24 cellular contexts compared by ENCODE assay signal in the genomic region with DNA sequence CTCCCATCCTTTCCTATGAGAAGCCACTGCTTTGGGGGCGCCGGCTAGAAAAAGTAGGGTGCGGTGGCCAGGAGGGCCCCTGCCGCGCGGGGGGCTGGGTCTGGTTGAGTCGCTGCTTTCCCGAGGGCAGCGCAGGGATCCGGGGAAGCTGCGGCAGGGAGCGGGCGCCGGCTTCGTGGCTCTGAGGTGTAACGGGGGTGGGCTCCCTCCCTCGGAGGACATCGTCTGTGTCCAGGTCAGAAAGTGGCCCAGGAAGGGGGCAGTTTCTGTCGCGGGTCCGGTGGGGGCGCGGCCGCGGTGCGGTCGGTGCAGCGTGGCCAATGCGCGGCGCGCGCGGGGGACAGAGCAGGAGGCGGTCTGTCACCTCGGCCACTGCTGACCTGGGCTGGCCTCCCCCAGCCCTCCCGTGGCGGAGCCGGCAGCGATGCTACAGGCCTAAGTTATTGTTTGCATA. TPM values are rescaled to one million over a fixed set of nuclear protein-coding genes. Genes with fewer than 3 reads are reported as not detected.
A peak's percentile ranks its signal among the peaks of the same experiment; 100 is the strongest.
DNase-seq lines count a peak whose midpoint lies in the region; ATAC-seq lines count a peak whose summit lies in the region.
"Had no signal": no experiment of that assay in that cellular context is flagged by ENCODE, and none has a peak within 500 bp of the region (broad histone marks: within the 10 kb centered on the region; RNA-seq: fewer than 3 reads in every experiment).

No MANE protein-coding gene starts in this region.

- peak overlapping the region; percentile 14 for H3K9ac ChIP-seq in endocrine pancreas (ENCODE audit: control insufficient read depth, insufficient read depth, low read length)

- intact Hi-C loops in Right ventricle myocardium inferior (cut with DNase I) = no loop called here
- intact Hi-C loops in cardiac septum (cut with DNase I) = no loop called here
- intact Hi-C loops in posterior vena cava (cut with DNase I) = no loop called here

- DNase-seq in Right ventricle myocardium inferior (ENCODE audit: missing footprints) = no peak
- no peak for DNase-seq in cardiac septum (ENCODE audit: low spot score)
- DNase-seq in left kidney (ENCODE audit: low read depth, low spot score) = peak; percentile 40
- DNase-seq in posterior vena cava (ENCODE audit: low spot score) = no peak
- no peak for DNase-seq in SK-N-DZ (ENCODE audit: low spot score)
- DNase-seq: activated CD4-positive, alpha-beta T cell treated with anti-CD3 and anti-CD28 coated beads for 4 hours; activated naive CD4-positive, alpha-beta T cell treated with anti-CD3 and anti-CD28 coated beads for 36 hours; activated T-cell treated with anti-CD3 and anti-CD28 coated beads, Interleukin-2, amount 50 U/mL, for 4 hours; Calu3; effector CD8-positive, alpha-beta T cell; esophagus squamous epithelium; MV-4-11; naive B cell; NCI-H187; NCI-H2227 treated with DMSO at 0.1 percent for 48 hours; NCI-H748 treated with DMSO at 0.1 percent for 48 hours; T-helper 1 cell had no signal

- no peaks in the 10 kb centered on the region for H3K9me3 ChIP-seq in endocrine pancreas (ENCODE audit: control insufficient read depth, low read length)
- H3K9me3 ChIP-seq: A549, esophagus squamous epithelium, HAP-1, pancreas had no signal

- H3K4me3 ChIP-seq in endocrine pancreas (ENCODE audit: control insufficient read depth, insufficient read depth, low read length) = no peak overlapping the region
- H3K4me3 ChIP-seq: A549, esophagus squamous epithelium, HAP-1, pancreas had no signal

- no peaks in the 10 kb centered on the region for H3K27me3 ChIP-seq in endocrine pancreas (ENCODE audit: control insufficient read depth, insufficient read depth, low read length)
- H3K27me3 ChIP-seq: pancreas had no signal

- ATAC-seq in Right ventricle myocardium inferior = peak; percentile 28
- no peak for ATAC-seq in GM19328 (IDR thresholded peaks at IDR 0.05; ENCODE audit: unreplicated experiment)
- ATAC-seq: A549; activated T-cell treated with anti-CD3 and anti-CD28 coated beads, Interleukin-2, amount 50 U/mL, for 4 hours; pancreas had no signal

- H3K4me1 ChIP-seq in endocrine pancreas (ENCODE audit: control insufficient read depth, insufficient read depth, low read length) = no peaks in the 10 kb centered on the region
- H3K4me1 ChIP-seq: HAP-1, pancreas had no signal

- H3K27ac ChIP-seq in temporal lobe (ENCODE audit: low read depth, low read length) = peak overlapping the region; percentile 71
- H3K27ac ChIP-seq: A549, esophagus squamous epithelium, pancreas had no signal

- peaks cover 10% of the 10 kb centered on the region for H3K36me3 ChIP-seq in endocrine pancreas (ENCODE audit: control insufficient read depth, insufficient read depth, low read length)

RNA-seq across cellular contexts. Expression of a gene that starts 15.6 kb away (rescaled TPM):
- total RNA-seq in Right ventricle myocardium inferior = not detected
- total RNA-seq in cardiac septum = 0.54 TPM
- total RNA-seq in temporal lobe = 5.9 TPM
- total RNA-seq in posterior vena cava = under 1 TPM; 0.38 to 0.74 TPM
- 0.72 and 0.76 TPM in 2 replicates for polyA plus RNA-seq in SK-N-DZ (2014; cell fraction: cytosol; rRNA removed)
- polyA plus RNA-seq in SK-N-DZ (2014; cell fraction: nucleus; rRNA removed) = 0.98 TPM in 1 of 2 replicates, not detected in the other
- total RNA-seq: mesenteric fat pad had no signal

RNA-seq across cellular contexts. Expression of a gene that starts 44.4 kb away (rescaled TPM):
- total RNA-seq in Right ventricle myocardium inferior = 27.7 TPM
- total RNA-seq in cardiac septum = 31.1 TPM
- total RNA-seq in temporal lobe = 17.9 TPM
- total RNA-seq in posterior vena cava = 10 to 100 TPM; 23.8 to 25.2 TPM
- polyA plus RNA-seq in SK-N-DZ (2014; cell fraction: cytosol; rRNA removed) = 109 and 113 TPM in 2 replicates
- 54.3 and 58.0 TPM in 2 replicates for polyA plus RNA-seq in SK-N-DZ (2014; cell fraction: nucleus; rRNA removed)
